23 cellular contexts compared by ENCODE assay signal in the genomic region with DNA sequence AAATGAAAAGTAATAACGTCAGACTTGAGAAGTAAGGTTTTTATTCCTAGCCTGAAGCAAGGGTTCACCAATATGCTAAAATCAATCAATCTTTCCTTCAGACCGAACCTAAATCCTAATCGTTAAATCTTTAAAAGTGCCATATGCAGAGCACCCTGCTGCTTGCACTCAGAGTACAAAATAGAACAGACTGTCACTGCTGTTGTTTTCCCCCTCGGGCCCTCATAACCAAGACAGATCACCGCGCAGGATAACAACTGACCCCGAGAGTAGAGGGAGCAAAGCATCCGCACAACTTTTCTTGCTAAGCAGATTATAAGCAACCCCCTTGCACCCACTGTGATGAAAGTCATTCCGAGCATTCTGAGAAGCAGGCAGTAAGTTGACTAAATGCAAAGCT.
DNase-seq lines count a peak whose midpoint lies in the region; ATAC-seq and TF ChIP-seq lines count a peak whose summit lies in the region.
"Had no signal": no experiment of that assay in that cellular context is flagged by ENCODE, and none has a peak within 500 bp of the region (broad histone marks: within the 10 kb centered on the region; RNA-seq: fewer than 3 reads in every experiment).

No MANE protein-coding gene starts in this region.

- peak overlapping the region; percentile 3 for H3K4me2 ChIP-seq in neural progenitor cell
- H3K4me2 ChIP-seq: BLaER1 treated with 17β-estradiol and CSF1 and Interleukin-3, amounts not matched to agents 10 nM and 100 nM had no signal

- H3K36me3 ChIP-seq in BE2C (no peaks in the 10 kb centered on the region), neural progenitor cell (no peaks in the 10 kb centered on the region), upper lobe of left lung (no peaks in the 10 kb centered on the region)
- H3K36me3 ChIP-seq: BLaER1 treated with 17β-estradiol and CSF1 and Interleukin-3, amounts not matched to agents 10 nM and 100 nM; left lung had no signal

- H3K4me3 ChIP-seq in BE2C (ENCODE audit: low read depth, low read length) = no peak overlapping the region; the same call in 1 of the 2 replicates
- no peak overlapping the region for H3K4me3 ChIP-seq in neural progenitor cell
- no peak overlapping the region for H3K4me3 ChIP-seq in upper lobe of left lung
- H3K4me3 ChIP-seq: BLaER1 treated with 17β-estradiol and CSF1 and Interleukin-3, amounts not matched to agents 10 nM and 100 nM; body of pancreas; left lung had no signal

- H3K27me3 Mint-ChIP-seq in neural progenitor cell (ENCODE audit: insufficient read depth, low read depth) = no peaks in the 10 kb centered on the region
- H3K27me3 Mint-ChIP-seq: activated CD4-positive, alpha-beta memory T cell treated with anti-CD3 and anti-CD28 coated beads for 36 hours; natural killer cell treated with Interleukin-12 subunit alpha and Interleukin-12 subunit beta and Interleukin-15 and Interleukin-18, amount 100 ng/mL, for 72 hours had no signal

- H3K27me3 ChIP-seq in BE2C (no peaks in the 10 kb centered on the region), neural progenitor cell (no peaks in the 10 kb centered on the region), upper lobe of left lung (no peaks in the 10 kb centered on the region)
- H3K27me3 ChIP-seq: BLaER1 treated with 17β-estradiol and CSF1 and Interleukin-3, amounts not matched to agents 10 nM and 100 nM; body of pancreas; left lung had no signal

- H3K9me3 ChIP-seq in BE2C = no peaks in the 10 kb centered on the region
- H3K9me3 ChIP-seq in neural progenitor cell (ENCODE audit: low read depth) = no peaks in the 10 kb centered on the region
- no peaks in the 10 kb centered on the region for H3K9me3 ChIP-seq in upper lobe of left lung
- H3K9me3 ChIP-seq: BLaER1 treated with 17β-estradiol and CSF1 and Interleukin-3, amounts not matched to agents 10 nM and 100 nM; body of pancreas; Caco-2; left lung had no signal

- peak overlapping the region; percentile 55 for H2AFZ ChIP-seq in neural progenitor cell (replicated peaks)

- peaks cover 39% of the 10 kb centered on the region for H3K4me1 Mint-ChIP-seq in neural progenitor cell
- H3K4me1 Mint-ChIP-seq: immature natural killer cell had no signal

- TF ChIP-seq EP300 in upper lobe of left lung (IDR thresholded peaks at IDR 0.05) = no peak

- no peaks in the 10 kb centered on the region for H4K20me1 ChIP-seq in neural progenitor cell (ENCODE audit: low read depth)
- H4K20me1 ChIP-seq: BLaER1 treated with 17β-estradiol and CSF1 and Interleukin-3, amounts not matched to agents 10 nM and 100 nM had no signal

- peak overlapping the region; percentile 95 for H3K27ac Mint-ChIP-seq in neural progenitor cell
- H3K27ac Mint-ChIP-seq: activated CD4-positive, alpha-beta memory T cell treated with anti-CD3 and anti-CD28 coated beads for 36 hours; immature natural killer cell; natural killer cell treated with Interleukin-12 subunit alpha and Interleukin-12 subunit beta and Interleukin-15 and Interleukin-18, amount 100 ng/mL, for 72 hours had no signal

- TF ChIP-seq CTCF in BE2C (IDR thresholded peaks at IDR 0.05; ENCODE audit: low read depth, low read length) (no peak), neural progenitor cell (IDR thresholded peaks at IDR 0.05) (no peak), upper lobe of left lung (IDR thresholded peaks at IDR 0.05) (no peak)

- no peaks in the 10 kb centered on the region for H3K36me3 Mint-ChIP-seq in neural progenitor cell
- H3K36me3 Mint-ChIP-seq: activated CD4-positive, alpha-beta memory T cell treated with anti-CD3 and anti-CD28 coated beads for 36 hours; immature natural killer cell; natural killer cell treated with Interleukin-12 subunit alpha and Interleukin-12 subunit beta and Interleukin-15 and Interleukin-18, amount 100 ng/mL, for 72 hours had no signal

- no peaks in the 10 kb centered on the region for H3K79me2 ChIP-seq in neural progenitor cell (ENCODE audit: low read depth)

- peaks cover 5% of the 10 kb centered on the region for H3K9me3 Mint-ChIP-seq in neural progenitor cell
- H3K9me3 Mint-ChIP-seq: activated CD4-positive, alpha-beta memory T cell treated with anti-CD3 and anti-CD28 coated beads for 36 hours; natural killer cell treated with Interleukin-12 subunit alpha and Interleukin-12 subunit beta and Interleukin-15 and Interleukin-18, amount 100 ng/mL, for 72 hours had no signal

- H3K4me1 ChIP-seq in BE2C (no peaks in the 10 kb centered on the region), neural progenitor cell (peaks cover 12% of the 10 kb centered on the region), upper lobe of left lung (no peaks in the 10 kb centered on the region)
- H3K4me1 ChIP-seq: BLaER1 treated with 17β-estradiol and CSF1 and Interleukin-3, amounts not matched to agents 10 nM and 100 nM; body of pancreas; Caco-2; left lung had no signal

- peak overlapping the region; percentile 62 for H3K4me3 Mint-ChIP-seq in neural progenitor cell
- H3K4me3 Mint-ChIP-seq: activated CD4-positive, alpha-beta memory T cell treated with anti-CD3 and anti-CD28 coated beads for 36 hours; immature natural killer cell; natural killer cell treated with Interleukin-12 subunit alpha and Interleukin-12 subunit beta and Interleukin-15 and Interleukin-18, amount 100 ng/mL, for 72 hours had no signal

- no peak for TF ChIP-seq POLR2A in upper lobe of left lung (IDR thresholded peaks at IDR 0.05)

- no peaks in the 10 kb centered on the region for H3F3A ChIP-seq in neural progenitor cell (ENCODE audit: low read depth)

- DNase-seq in BE2C (peak; percentile 10), NCI-H146 treated with DMSO at 0.1 percent for 48 hours (lab: John Stamatoyannopoulos, UW; ENCODE audit: unreplicated experiment) (peak; percentile 8), ecto neural progenitor cell (ENCODE audit: low spot score) (peak; percentile 77), neural progenitor cell (ENCODE audit: low spot score) (peak; percentile 67), upper lobe of left lung (no peak), hippocampal formation (lab: John Stamatoyannopoulos, UW) (no peak)
- DNase-seq: activated CD4-positive, alpha-beta memory T cell treated with anti-CD3 and anti-CD28 coated beads for 36 hours; body of pancreas; Caco-2; DMS79 treated with DMSO at 0.1 percent for 48 hours; effector CD4-positive, alpha-beta T cell; immature natural killer cell; left lung; NCI-H187; NCI-H345; NK-92 treated with Interleukin-12 subunit alpha and Interleukin-12 subunit beta, amount 100 ng/mL, for 24 hours; SHP77; small intestine; stimulated activated CD4-positive, alpha-beta T cell treated with anti-CD3 and anti-CD28 coated beads, Interleukin-2, amount 100 ng/mL, for 24 hours had no signal

- peak overlapping the region; percentile 41 for H3K27ac ChIP-seq in neural progenitor cell
- H3K27ac ChIP-seq in upper lobe of left lung = no peak overlapping the region
- H3K27ac ChIP-seq: BLaER1 treated with 17β-estradiol and CSF1 and Interleukin-3, amounts not matched to agents 10 nM and 100 nM; body of pancreas; left lung had no signal

- 37 to 42% methylated on average over 9 of the region's 9 CpGs for WGBS in upper lobe of left lung, 2 donors

- H3K9ac ChIP-seq in neural progenitor cell = no peak overlapping the region
- H3K9ac ChIP-seq: BLaER1 treated with 17β-estradiol and CSF1 and Interleukin-3, amounts not matched to agents 10 nM and 100 nM had no signal

- ATAC-seq in upper lobe of left lung (ENCODE audit: low FRiP score in 2 of 2) (no peak), GM18907 (IDR thresholded peaks at IDR 0.05; ENCODE audit: unreplicated experiment) (no peak)
- ATAC-seq: activated CD4-positive, CD25-positive, alpha-beta regulatory T cell treated with anti-CD3 and anti-CD28 coated beads, Interleukin-2, amount 50 U/mL, for 24 hours; body of pancreas; left lung; natural killer cell treated with Interleukin-12 subunit alpha and Interleukin-12 subunit beta and Interleukin-15 and Interleukin-18, amount 100 ng/mL, for 72 hours had no signal

Comparison
In these comparisons a context has a peak if more than half of its experiments do, and no peak if none do; other contexts are left out.
1. DNase-seq: peak in BE2C (single experiment), NCI-H146 treated with DMSO at 0.1 percent for 48 hours (single experiment), ecto neural progenitor cell (single experiment) and neural progenitor cell (single experiment); none in upper lobe of left lung (0 of 2) and hippocampal formation (0 of 2).